15 cellular contexts compared by ENCODE assay signal in genomic region chr4:19707876-19708275, GRCh38.
DNase-seq lines count a peak whose midpoint lies in the region; ATAC-seq and TF ChIP-seq lines count a peak whose summit lies in the region.
"Had no signal": no experiment of that assay in that cellular context is flagged by ENCODE, and none has a peak within 500 bp of the region (broad histone marks: within the 10 kb centered on the region; RNA-seq: fewer than 3 reads in every experiment).

No MANE protein-coding gene starts in this region.

- in situ Hi-C loops in IMR-90 (cut with MboI; ENCODE audit: low sequenced_read_pairs): no loop called here

- no peak overlapping the region for H3K4ac ChIP-seq in IMR-90 (ENCODE audit: low read depth, low read length)

- no peak overlapping the region for H2AK5ac ChIP-seq in IMR-90 (ENCODE audit: low read depth, low read length)

- no peak overlapping the region for H3K27ac ChIP-seq in IMR-90 (ENCODE audit: insufficient read depth, low read length)
- H3K27ac ChIP-seq: A549, C4-2B, HL-60 had no signal

- H3K18ac ChIP-seq in IMR-90 (ENCODE audit: low read depth, low read length): no peak overlapping the region

- POLR2A ChIA-PET in IMR-90 (lab: Charles Lee; ENCODE audit: unreplicated experiment): no interaction called here

- no peaks in the 10 kb centered on the region for H3K9me3 ChIP-seq in IMR-90 (ENCODE audit: control insufficient read depth, insufficient read depth, low read length)
- H3K9me3 ChIP-seq: A549, BE2C had no signal

- H3K4me2 ChIP-seq in IMR-90 (ENCODE audit: low read depth, low read length): no peak overlapping the region
- H3K4me2 ChIP-seq: A549 had no signal

- H2BK5ac ChIP-seq in IMR-90 (ENCODE audit: low read depth, low read length, poor library complexity, severe bottlenecking): no peak overlapping the region

- TF ChIP-seq CTCF in IMR-90 (conservative IDR thresholded peaks at IDR 0.05; ENCODE audit: low read depth, low read length): no peak
- no peak for TF ChIP-seq CTCF in fibroblast of pulmonary artery (IDR thresholded peaks at IDR 0.05; ENCODE audit: low read length, missing control alignments)

- dilution Hi-C loops in IMR-90 (cut with HindIII; ENCODE audit: low sequenced_read_pairs, unreplicated experiment): no loop called here

- intact Hi-C loops in IMR-90 (cut with micrococcal nuclease): no loop called here

- H2BK120ac ChIP-seq in IMR-90 (ENCODE audit: low read depth, low read length): no peak overlapping the region

- H3K56ac ChIP-seq in IMR-90 (ENCODE audit: extremely low read depth, insufficient read depth, low read length): no peak overlapping the region

- H3K79me1 ChIP-seq in IMR-90 (ENCODE audit: low read depth in 1 of 2, low read length in 2 of 2): no peaks in the 10 kb centered on the region

- no peak for ATAC-seq in IMR-90 (ENCODE audit: low read depth)
- ATAC-seq in HG02571 (IDR thresholded peaks at IDR 0.05; ENCODE audit: unreplicated experiment): no peak
- no peak for ATAC-seq in HG02938 (IDR thresholded peaks at IDR 0.05; ENCODE audit: unreplicated experiment)
- ATAC-seq: A549, GM12878 had no signal

- H3K9me1 ChIP-seq in IMR-90 (ENCODE audit: insufficient read depth, low read length): no peaks in the 10 kb centered on the region; the same call in 1 of the 2 replicates

- no peak overlapping the region for H3K9ac ChIP-seq in IMR-90 (ENCODE audit: low read depth, low read length)

- no peaks in the 10 kb centered on the region for H4K20me1 ChIP-seq in IMR-90 (ENCODE audit: insufficient read depth, low read length)

- H2BK15ac ChIP-seq in IMR-90 (ENCODE audit: low read depth, low read length): no peak overlapping the region

- TF ChIP-seq RAD21 in IMR-90 (IDR thresholded peaks at IDR 0.05; ENCODE audit: low read length): no peak

- H3K4me3 ChIP-seq in IMR-90 (ENCODE audit: insufficient read depth, low read depth, low read length) (no peak overlapping the region), fibroblast of pulmonary artery (replicated peaks; ENCODE audit: low read depth, low read length) (no peak overlapping the region)
- H3K4me3 ChIP-seq: A549, GM12878 had no signal

- no TSS peak for BruUV-seq in IMR-90 (replicated peaks; lab: Mats Ljungman, UMichigan)

- H2AFZ ChIP-seq in IMR-90 (replicated peaks; ENCODE audit: low read length, poor library complexity): no peak overlapping the region

- H3K4me1 ChIP-seq in IMR-90 (ENCODE audit: control insufficient read depth, insufficient read depth, low read length): peaks cover 2% of the 10 kb centered on the region; the same call in 1 of the 2 replicates
- H3K4me1 ChIP-seq: A549, BE2C had no signal

- no peaks in the 10 kb centered on the region for H3K36me3 ChIP-seq in IMR-90 (ENCODE audit: control insufficient read depth, insufficient read depth, low read length)
- H3K36me3 ChIP-seq: BE2C had no signal

- DNase-seq in IMR-90: peak; percentile 23
- peak; percentile 5 for DNase-seq in NCI-H69 (lab: John Stamatoyannopoulos, UW)
- peak; percentile 53 for DNase-seq in fibroblast of pulmonary artery (ENCODE audit: low read depth)
- DNase-seq in SKM-1 (lab: John Stamatoyannopoulos, UW; ENCODE audit: unreplicated experiment): no peak
- DNase-seq: BE2C; CD4-positive, alpha-beta memory T cell; DMS153; HCEC 1CT; HFFc6 had no signal

- H3K23ac ChIP-seq in IMR-90 (ENCODE audit: low read depth, low read length): no peak overlapping the region

- H2BK20ac ChIP-seq in IMR-90 (ENCODE audit: low read depth, low read length): no peak overlapping the region

- WGBS in IMR-90 (ENCODE audit: extremely low coverage in 2 of 2, insufficient read length in 1 of 2), 2 experiments: no CpG with 5 or more reads among the region's 1 CpG

- no peak overlapping the region for H4K91ac ChIP-seq in IMR-90 (ENCODE audit: insufficient read depth, low read depth, low read length)

- H4K5ac ChIP-seq in IMR-90 (ENCODE audit: low read depth, low read length): no peak overlapping the region

- no peak overlapping the region for H3K14ac ChIP-seq in IMR-90 (replicated peaks; ENCODE audit: low read depth, low read length)

- no peak overlapping the region for H2AK9ac ChIP-seq in IMR-90 (replicated peaks; ENCODE audit: low read depth, low read length, poor library complexity)

- no peak overlapping the region for H4K8ac ChIP-seq in IMR-90 (ENCODE audit: low read depth in 2 of 2, low read length in 2 of 2)

- TF ChIP-seq POLR2A in IMR-90 (IDR thresholded peaks at IDR 0.05; ENCODE audit: low read depth, low read length): no peak

- H3K27me3 ChIP-seq in IMR-90 (ENCODE audit: control insufficient read depth, insufficient read depth, low read length): no peaks in the 10 kb centered on the region
- H3K27me3 ChIP-seq: BE2C had no signal

- CTCF ChIA-PET in IMR-90 (lab: Yijun Ruan, JAX): no interaction called here

TF ChIP-seq in IMR-90, 13 proteins besides CTCF, POLR2A, EP300 and RAD21:
- no peak for TF ChIP-seq CHD1 (IDR thresholded peaks at IDR 0.05; ENCODE audit: low read depth, low read length)
- TF ChIP-seq ELK1 (IDR thresholded peaks at IDR 0.05; ENCODE audit: borderline replicate concordance, low read depth, low read length): no peak
- TF ChIP-seq BHLHE40 (IDR thresholded peaks at IDR 0.05; ENCODE audit: low read depth, low read length): no peak
- no peak for TF ChIP-seq MXI1 (IDR thresholded peaks at IDR 0.05; ENCODE audit: borderline replicate concordance, low read depth, low read length)
- no peak for TF ChIP-seq NFE2L2 (IDR thresholded peaks at IDR 0.05; ENCODE audit: low read depth, low read length)
- TF ChIP-seq RCOR1 (IDR thresholded peaks at IDR 0.05; ENCODE audit: insufficient replicate concordance, low read length): no peak
- no peak for TF ChIP-seq FOS (IDR thresholded peaks at IDR 0.05; ENCODE audit: low read depth, low read length)
- TF ChIP-seq USF2 (IDR thresholded peaks at IDR 0.05; ENCODE audit: low read depth, low read length): no peak
- no peak for TF ChIP-seq MAFK (IDR thresholded peaks at IDR 0.05; ENCODE audit: low read depth, low read length)
- no peak for TF ChIP-seq RFX5 (IDR thresholded peaks at IDR 0.05; ENCODE audit: low read depth, low read length)
- no peak for TF ChIP-seq CEBPB (IDR thresholded peaks at IDR 0.05; ENCODE audit: low read depth, low read length)
- no peak for TF ChIP-seq SMC3 (IDR thresholded peaks at IDR 0.05; ENCODE audit: low read depth, low read length)
- no peak for TF ChIP-seq MAZ (IDR thresholded peaks at IDR 0.05; ENCODE audit: borderline replicate concordance, low read depth, low read length)
